Comparison of ENCODE assay signal across 2 cellular contexts in genomic region chr16:15782573-15783365, GRCh38.
TF ChIP-seq lines count a peak whose summit lies in the region.

No MANE protein-coding gene starts in this region.

TF ChIP-seq in GM23338, 12 proteins besides CTCF, POLR2A, EP300 and RAD21:
- TF ChIP-seq CREB1 (CRISPR knock-in tag; IDR thresholded peaks at IDR 0.05; ENCODE audit: low read depth) = no peak
- TF ChIP-seq JUNB (IDR thresholded peaks at IDR 0.05; ENCODE audit: unreplicated experiment) = no peak
TF ChIP-seq in GM23338: peak in this region for 0.

TF ChIP-seq in GM12878, 131 proteins besides CTCF, POLR2A, EP300 and RAD21:
- TF ChIP-seq DPF2 (IDR thresholded peaks at IDR 0.05) = no peak
- no peak for TF ChIP-seq RCOR1 (conservative IDR thresholded peaks at IDR 0.05; ENCODE audit: low read depth, low read length)
- TF ChIP-seq YY1 (IDR thresholded peaks at IDR 0.05; ENCODE audit: low read depth, low read length) = 0 out of 2 replicates have a peak, but pooled peaks have one; percentile 15
- peak; percentile 58 for TF ChIP-seq USF1 (IDR thresholded peaks at IDR 0.05; ENCODE audit: borderline replicate concordance, extremely low read length, insufficient read depth, low read depth, low read length)
- TF ChIP-seq RFX5 (IDR thresholded peaks at IDR 0.05; ENCODE audit: low read depth, low read length) = no peak
- TF ChIP-seq BHLHE40 (IDR thresholded peaks at IDR 0.05; ENCODE audit: borderline replicate concordance in 1 of 2, low read depth in 2 of 2, low read length in 1 of 2) = peak in 1 of 2 experiments; percentile 48; a peak in 2 of 4 replicates
- TF ChIP-seq HDAC2 (IDR thresholded peaks at IDR 0.05) = no peak
- TF ChIP-seq ZNF622 (IDR thresholded peaks at IDR 0.05) = no peak
- TF ChIP-seq SUPT20H (IDR thresholded peaks at IDR 0.05; ENCODE audit: borderline replicate concordance, control insufficient read depth, low read depth, low read length) = no peak
- no peak for TF ChIP-seq POLR2AphosphoS2 (IDR thresholded peaks at IDR 0.05; ENCODE audit: low read depth, low read length)
- no peak for TF ChIP-seq WRNIP1 (IDR thresholded peaks at IDR 0.05; ENCODE audit: borderline replicate concordance, low read depth, low read length)
- TF ChIP-seq RAD51 (IDR thresholded peaks at IDR 0.05) = peak; percentile 74; the same call in 1 of the 2 replicates
- no peak for TF ChIP-seq EED (IDR thresholded peaks at IDR 0.05; ENCODE audit: low read depth)
